8 cellular contexts compared by ENCODE assay signal in the genomic region with DNA sequence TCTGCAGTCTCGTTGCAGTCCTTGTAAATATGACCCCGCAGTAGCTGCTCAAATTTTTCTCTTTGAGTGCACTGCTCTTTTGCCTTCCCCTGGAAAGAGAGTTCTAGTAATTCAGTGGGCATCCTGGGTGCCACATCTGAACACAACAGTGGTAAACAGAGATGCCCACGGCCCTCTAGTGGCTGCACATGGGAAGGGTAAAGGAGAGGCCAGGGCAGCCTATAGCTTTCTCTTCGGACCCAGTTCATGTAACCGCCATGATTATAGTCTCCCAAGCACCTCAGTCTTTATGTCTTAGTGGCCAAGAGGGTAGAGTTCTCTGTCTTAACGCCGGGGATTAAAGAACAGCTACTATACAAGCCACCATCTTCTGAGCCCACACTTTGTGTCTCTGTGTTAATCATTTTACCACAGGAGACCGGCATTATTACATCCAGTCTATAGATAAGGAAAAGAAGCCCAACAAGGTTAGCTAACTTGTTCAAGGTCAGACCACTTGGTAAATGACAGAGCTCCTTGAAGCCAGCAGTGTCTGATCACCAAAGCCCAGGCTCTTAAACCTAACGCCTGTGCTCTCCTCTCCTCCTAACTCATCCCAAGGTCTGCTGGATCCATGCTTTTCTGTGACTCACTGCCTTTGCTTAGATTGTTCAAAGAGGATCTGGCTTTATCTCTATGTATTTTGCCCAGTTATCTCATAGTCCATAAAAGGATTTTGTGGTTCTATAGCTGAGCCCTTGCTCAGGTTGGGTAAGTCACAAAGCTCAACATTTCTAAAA.
A peak's percentile ranks its signal among the peaks of the same experiment; 100 is the strongest.
DNase-seq lines count a peak whose midpoint lies in the region; ATAC-seq lines count a peak whose summit lies in the region.

No MANE protein-coding gene starts in this region.

- H3K4me3 Mint-ChIP-seq in activated T-helper 2 cell treated with anti-CD3 and anti-CD28 coated beads, Interferon-gamma antibody, Interleukin-2, Interleukin-4, amounts not matched to agents 10 μg/mL and 5 μg/mL and 100 μg/mL, durations not matched to agents 14 hours and 24 hours and 36 hours (ENCODE audit: low read depth): no peak overlapping the region

- H3K4me1 ChIP-seq in right cardiac atrium (ENCODE audit: control insufficient read depth, insufficient read depth, low read length): no peaks in the 10 kb centered on the region

- ATAC-seq in GM18907 (IDR thresholded peaks at IDR 0.05; ENCODE audit: unreplicated experiment): peak; percentile 89
- ATAC-seq in HG03175 (IDR thresholded peaks at IDR 0.05; ENCODE audit: unreplicated experiment): peak; percentile 87
- ATAC-seq in right cardiac atrium: peak; percentile 53 to 61
- no peak for ATAC-seq in GM21515 (IDR thresholded peaks at IDR 0.05; ENCODE audit: unreplicated experiment)

- H3K27me3 ChIP-seq in right cardiac atrium (ENCODE audit: control insufficient read depth, insufficient read depth): no peaks in the 10 kb centered on the region

- WGBS in right cardiac atrium: 66% methylated on average over 9 of the region's 9 CpGs

- H3K27ac Mint-ChIP-seq in activated T-helper 2 cell treated with anti-CD3 and anti-CD28 coated beads, Interferon-gamma antibody, Interleukin-2, Interleukin-4, amounts not matched to agents 10 μg/mL and 5 μg/mL and 100 μg/mL, durations not matched to agents 14 hours and 24 hours and 36 hours: no peak overlapping the region

- DNase-seq in Ammon's horn (ENCODE audit: low spot score): peak; percentile 16
- peak; percentile 62 for DNase-seq in NCI-H748 treated with DMSO at 0.1 percent for 48 hours (lab: John Stamatoyannopoulos, UW)
- peak; percentile 21 for DNase-seq in activated T-helper 2 cell treated with anti-CD3 and anti-CD28 coated beads, Interferon-gamma antibody, Interleukin-2, Interleukin-4, amounts not matched to agents 10 μg/mL and 5 μg/mL and 100 μg/mL, durations not matched to agents 14 hours and 24 hours and 36 hours (ENCODE audit: low spot score)
- DNase-seq in right cardiac atrium: peak in 1 of 3 donors; percentile 39
- peak; percentile 25 to 27 for DNase-seq in stimulated activated CD4-positive, alpha-beta T cell treated with anti-CD3 and anti-CD28 coated beads, Interleukin-4, amount 100 ng/mL, for 4 hours

- no peak overlapping the region for H3K27ac ChIP-seq in right cardiac atrium (ENCODE audit: low read length)

- no peaks in the 10 kb centered on the region for H3K9me3 ChIP-seq in right cardiac atrium (ENCODE audit: control insufficient read depth, low read length)

- intact Hi-C loops in activated T-helper 2 cell treated with anti-CD3 and anti-CD28 coated beads, Interferon-gamma antibody, Interleukin-2, Interleukin-4, amounts not matched to agents 10 μg/mL and 5 μg/mL and 100 μg/mL, durations not matched to agents 14 hours and 24 hours and 36 hours (cut with micrococcal nuclease): loop anchor here (1.0 to 5.0 kb wide), 2 partner anchors 41 to 184 kb away; no protein-coding TSS in a partner anchor
- intact Hi-C loops in right cardiac atrium (cut with DNase I): loop anchor here in 3 of 4 donors (2.0 to 10.0 kb wide), 3 partner anchors 181 to 188 kb away; no protein-coding TSS in a partner anchor

- H3K4me3 ChIP-seq in right cardiac atrium (ENCODE audit: low read length): no peak overlapping the region

- H3K9me3 Mint-ChIP-seq in activated T-helper 2 cell treated with anti-CD3 and anti-CD28 coated beads, Interferon-gamma antibody, Interleukin-2, Interleukin-4, amounts not matched to agents 10 μg/mL and 5 μg/mL and 100 μg/mL, durations not matched to agents 14 hours and 24 hours and 36 hours: no peaks in the 10 kb centered on the region

- no peaks in the 10 kb centered on the region for H3K4me1 Mint-ChIP-seq in activated T-helper 2 cell treated with anti-CD3 and anti-CD28 coated beads, Interferon-gamma antibody, Interleukin-2, Interleukin-4, amounts not matched to agents 10 μg/mL and 5 μg/mL and 100 μg/mL, durations not matched to agents 14 hours and 24 hours and 36 hours (ENCODE audit: low read depth)

- no peaks in the 10 kb centered on the region for H3K36me3 Mint-ChIP-seq in activated T-helper 2 cell treated with anti-CD3 and anti-CD28 coated beads, Interferon-gamma antibody, Interleukin-2, Interleukin-4, amounts not matched to agents 10 μg/mL and 5 μg/mL and 100 μg/mL, durations not matched to agents 14 hours and 24 hours and 36 hours (ENCODE audit: low read depth)

- no peaks in the 10 kb centered on the region for H3K27me3 Mint-ChIP-seq in activated T-helper 2 cell treated with anti-CD3 and anti-CD28 coated beads, Interferon-gamma antibody, Interleukin-2, Interleukin-4, amounts not matched to agents 10 μg/mL and 5 μg/mL and 100 μg/mL, durations not matched to agents 14 hours and 24 hours and 36 hours (ENCODE audit: low read depth)
